Comparison of ENCODE assay signal across 21 cellular contexts in genomic region chr1:89999628-90000027, GRCh38.
"Had no signal": no experiment of that assay in that cellular context is flagged by ENCODE, and none has a peak within 500 bp of the region (broad histone marks: within the 10 kb centered on the region; RNA-seq: fewer than 3 reads in every experiment).

No MANE protein-coding gene starts in this region.

- H3K27me3 ChIP-seq: brain microvascular endothelial cell, sigmoid colon, spleen had no signal

- DNase-seq: activated CD4-positive, alpha-beta T cell treated with anti-CD3 and anti-CD28 coated beads, Interleukin-2, amount 10 ng/mL, durations not matched to agents 24 days and 14 days; activated CD8-positive, alpha-beta T cell treated with anti-CD3 and anti-CD28 coated beads, Interleukin-2, amount 10 ng/mL, durations not matched to agents 7 days and 5 days; activated naive CD4-positive, alpha-beta T cell treated with Interleukin-2 at 50 U/mL for 16 hours; activated naive CD8-positive, alpha-beta T cell treated with anti-CD3 and anti-CD28 coated beads, Interleukin-2, amount 10 ng/mL, durations not matched to agents 7 days and 5 days; activated T-cell treated with anti-CD3 and anti-CD28 coated beads, Interleukin-2, amount 50 U/mL, for 24 hours; brain microvascular endothelial cell; central memory CD4-positive, alpha-beta T cell; endodermal cell; foreskin fibroblast; hypothalamus; islet precursor cell; left colon; nucleus accumbens; sigmoid colon; spleen; stimulated activated CD4-positive, alpha-beta T cell treated with anti-CD3 and anti-CD28 coated beads, Interleukin-4, amount 100 ng/mL, for 4 hours had no signal

- ATAC-seq: activated CD8-positive, alpha-beta T cell treated with anti-CD3 and anti-CD28 coated beads, Interleukin-2, amount 10 ng/mL, durations not matched to agents 7 days and 5 days; left colon; stimulated activated memory B cell treated with anti-CD40 and anti-IgM and Interleukin-4, amounts not matched to agents 10 μg/mL and 1 μg/mL and 100 μg/mL, for 72 hours had no signal

- H3K36me3 ChIP-seq: brain microvascular endothelial cell had no signal

- H3K4me3 ChIP-seq: lung, sigmoid colon, spleen had no signal

- H3K9me3 ChIP-seq: sigmoid colon, spleen had no signal

- FAIRE-seq: colon, TTC549 had no signal

- H3K27ac ChIP-seq: brain microvascular endothelial cell, epithelial cell of prostate, sigmoid colon, spleen had no signal
